ENCODE assay signal across 8 cellular contexts in the genomic region with DNA sequence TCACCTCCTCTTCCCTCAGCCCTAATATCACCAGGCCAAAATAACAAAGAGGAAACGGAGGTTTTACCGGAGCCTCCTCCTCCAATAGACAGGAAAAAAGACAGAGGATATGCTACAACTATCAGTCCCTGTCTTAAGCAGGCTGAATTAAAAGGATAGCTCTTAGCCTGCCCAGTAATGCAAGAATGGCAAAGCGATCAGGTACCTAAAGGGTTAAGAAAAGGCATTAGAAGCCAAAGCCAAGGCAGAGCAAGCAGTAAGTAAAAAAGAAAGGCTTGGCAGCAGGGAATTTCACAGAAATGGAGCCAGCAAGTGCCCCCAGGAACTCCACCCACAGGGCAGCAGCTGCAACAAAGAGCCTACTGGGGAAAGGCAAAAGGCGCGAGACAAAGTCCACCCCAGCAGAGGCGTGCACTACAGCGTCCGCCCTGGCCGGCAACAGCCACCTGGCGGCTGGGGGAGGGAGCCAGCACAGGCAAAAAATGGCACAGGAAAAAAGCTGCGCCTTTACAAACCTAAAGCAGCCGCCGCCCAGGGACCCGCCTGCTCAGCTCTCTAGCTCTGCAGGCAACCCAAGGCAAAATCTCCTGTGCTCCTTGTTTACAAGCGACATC.
DNase-seq lines count a peak whose midpoint lies in the region; ATAC-seq lines count a peak whose summit lies in the region.

No MANE protein-coding gene starts in this region.

- no peak overlapping the region for H3K27ac ChIP-seq in naive thymus-derived CD4-positive, alpha-beta T cell (ENCODE audit: low read depth, low read length)

- peak overlapping the region in 9 of 10 donors; percentile 23 to 66 (median 59) for H3K4me3 Mint-ChIP-seq in naive thymus-derived CD4-positive, alpha-beta T cell
- H3K4me3 Mint-ChIP-seq in activated T-cell treated with anti-CD3 and anti-CD28 coated beads, Interleukin-2, amount 50 U/mL, for 4 hours = no peak overlapping the region
- no peak overlapping the region for H3K4me3 Mint-ChIP-seq in activated T-helper 17 cell treated with anti-CD3 and anti-CD28 coated beads, Interleukin-2, amount 50 U/mL, for 72 hours

- CTCF ChIA-PET in naive thymus-derived CD4-positive, alpha-beta T cell (lab: Charles Lee) = no interaction called here

- H3K4me1 ChIP-seq in naive thymus-derived CD4-positive, alpha-beta T cell (ENCODE audit: control insufficient read depth in 2 of 2, insufficient read depth in 2 of 2, low read length in 2 of 2) = no peaks in the 10 kb centered on the region

- no peaks in the 10 kb centered on the region for H3K27me3 Mint-ChIP-seq in naive thymus-derived CD4-positive, alpha-beta T cell
- no peaks in the 10 kb centered on the region for H3K27me3 Mint-ChIP-seq in activated T-cell treated with anti-CD3 and anti-CD28 coated beads, Interleukin-2, amount 50 U/mL, for 4 hours (ENCODE audit: low read depth)
- H3K27me3 Mint-ChIP-seq in activated T-helper 17 cell treated with anti-CD3 and anti-CD28 coated beads, Interleukin-2, amount 50 U/mL, for 72 hours = no peaks in the 10 kb centered on the region

- no peak overlapping the region for H3K4me3 ChIP-seq in naive thymus-derived CD4-positive, alpha-beta T cell (ENCODE audit: low read length)

- H3K36me3 Mint-ChIP-seq in naive thymus-derived CD4-positive, alpha-beta T cell = peaks cover 0 to 30% (median 25%) of the 10 kb centered on the region in 5 donors
- peaks cover 10% of the 10 kb centered on the region for H3K36me3 Mint-ChIP-seq in activated T-cell treated with anti-CD3 and anti-CD28 coated beads, Interleukin-2, amount 50 U/mL, for 4 hours (ENCODE audit: insufficient read depth)
- H3K36me3 Mint-ChIP-seq in activated T-helper 17 cell treated with anti-CD3 and anti-CD28 coated beads, Interleukin-2, amount 50 U/mL, for 72 hours (ENCODE audit: low read depth) = peaks cover 6% of the 10 kb centered on the region

- peaks cover 0 to 13% (median 5%) of the 10 kb centered on the region in 7 donors for H3K4me1 Mint-ChIP-seq in naive thymus-derived CD4-positive, alpha-beta T cell
- no peaks in the 10 kb centered on the region for H3K4me1 Mint-ChIP-seq in activated T-cell treated with anti-CD3 and anti-CD28 coated beads, Interleukin-2, amount 50 U/mL, for 4 hours (ENCODE audit: low read depth)
- H3K4me1 Mint-ChIP-seq in activated T-helper 17 cell treated with anti-CD3 and anti-CD28 coated beads, Interleukin-2, amount 50 U/mL, for 72 hours = no peaks in the 10 kb centered on the region

- peaks cover 0 to 61% (median 22%) of the 10 kb centered on the region in 11 donors for H3K9me3 Mint-ChIP-seq in naive thymus-derived CD4-positive, alpha-beta T cell
- peaks cover 20% of the 10 kb centered on the region for H3K9me3 Mint-ChIP-seq in activated T-cell treated with anti-CD3 and anti-CD28 coated beads, Interleukin-2, amount 50 U/mL, for 4 hours
- H3K9me3 Mint-ChIP-seq in activated T-helper 17 cell treated with anti-CD3 and anti-CD28 coated beads, Interleukin-2, amount 50 U/mL, for 72 hours = peaks cover 6% of the 10 kb centered on the region

- POLR2A ChIA-PET in naive thymus-derived CD4-positive, alpha-beta T cell (lab: Charles Lee) = no interaction called here

- no peaks in the 10 kb centered on the region for H3K36me3 ChIP-seq in naive thymus-derived CD4-positive, alpha-beta T cell (ENCODE audit: control insufficient read depth in 2 of 3, insufficient read depth in 3 of 3, low read length in 3 of 3)

- ATAC-seq in naive thymus-derived CD4-positive, alpha-beta T cell = no peak
- ATAC-seq in GM19328 (IDR thresholded peaks at IDR 0.05; ENCODE audit: unreplicated experiment) = no peak
- no peak for ATAC-seq in activated T-cell treated with anti-CD3 and anti-CD28 coated beads, Interleukin-2, amount 50 U/mL, for 4 hours
- ATAC-seq in activated T-helper 17 cell treated with anti-CD3 and anti-CD28 coated beads, Interleukin-2, amount 50 U/mL, for 72 hours (replicated peaks) = no peak

- no peaks in the 10 kb centered on the region for H3K27me3 ChIP-seq in naive thymus-derived CD4-positive, alpha-beta T cell (ENCODE audit: control insufficient read depth in 2 of 2, insufficient read depth in 2 of 2, low read length in 2 of 2)

- H3K9me3 ChIP-seq in naive thymus-derived CD4-positive, alpha-beta T cell (ENCODE audit: control insufficient read depth in 2 of 3, low read length in 3 of 3) = no peaks in the 10 kb centered on the region

- peak overlapping the region in 2 of 9 donors; percentile 42 to 54 for H3K27ac Mint-ChIP-seq in naive thymus-derived CD4-positive, alpha-beta T cell
- no peak overlapping the region for H3K27ac Mint-ChIP-seq in activated T-helper 17 cell treated with anti-CD3 and anti-CD28 coated beads, Interleukin-2, amount 50 U/mL, for 72 hours

- DNase-seq in D341Med (ENCODE audit: low spot score) (peak; percentile 6), HT1080 (ENCODE audit: low read depth) (peak; percentile 2), cerebellum (ENCODE audit: low spot score) (peak; percentile 16), NCI-H2196 treated with DMSO at 0.1 percent for 48 hours (lab: John Stamatoyannopoulos, UW; ENCODE audit: unreplicated experiment) (no peak)
- DNase-seq in naive thymus-derived CD4-positive, alpha-beta T cell = peak in 3 of 9 donors; percentile 1 to 3 (median 2)
- no peak for DNase-seq in activated T-cell treated with anti-CD3 and anti-CD28 coated beads, Interleukin-2, amount 50 U/mL, for 4 hours

- intact Hi-C loops in naive thymus-derived CD4-positive, alpha-beta T cell (cut with micrococcal nuclease) = no loop called here

Comparison
In these comparisons a context has a peak if more than half of its experiments do, and no peak if none do; other contexts are left out.
1. DNase-seq: peak in D341Med (single experiment), HT1080 (single experiment) and cerebellum (single experiment); none in activated T-cell treated with anti-CD3 and anti-CD28 coated beads, Interleukin-2, amount 50 U/mL, for 4 hours (single experiment) and NCI-H2196 treated with DMSO at 0.1 percent for 48 hours (single experiment).
2. H3K4me3 Mint-ChIP-seq: peak in naive thymus-derived CD4-positive, alpha-beta T cell (9 of 10); none in activated T-cell treated with anti-CD3 and anti-CD28 coated beads, Interleukin-2, amount 50 U/mL, for 4 hours (single experiment) and activated T-helper 17 cell treated with anti-CD3 and anti-CD28 coated beads, Interleukin-2, amount 50 U/mL, for 72 hours (single experiment).